32 cellular contexts compared by ENCODE assay signal in the genomic region with DNA sequence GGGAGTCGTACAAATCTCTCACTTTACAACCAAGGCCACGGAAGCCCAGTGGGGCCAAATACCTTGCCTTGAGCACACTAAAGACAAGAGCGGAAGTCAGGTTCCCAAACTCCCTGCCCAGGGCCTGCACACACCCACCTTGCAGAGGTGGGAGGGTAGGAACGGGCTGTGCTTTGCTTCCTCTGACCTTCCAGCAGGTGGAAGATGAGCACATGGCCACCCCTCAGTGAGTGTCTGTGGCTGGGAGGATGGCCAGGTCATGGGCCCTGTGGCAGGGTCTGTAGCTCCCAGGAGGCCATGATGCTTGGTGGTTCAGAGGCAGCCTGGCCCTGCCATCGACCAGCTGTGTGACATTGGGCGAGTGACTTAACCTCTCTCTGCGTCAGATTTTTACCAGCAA.
"Had no signal": no experiment of that assay in that cellular context is flagged by ENCODE, and none has a peak within 500 bp of the region (broad histone marks: within the 10 kb centered on the region; RNA-seq: fewer than 3 reads in every experiment).

No MANE protein-coding gene starts in this region.

- H3K27me3 ChIP-seq: ascending aorta, breast epithelium, cardiac muscle cell, colonic mucosa, esophagus squamous epithelium, gastroesophageal sphincter, heart right ventricle had no signal

- FAIRE-seq: endometrium, endothelial cell of umbilical vein had no signal

- H3K4me1 ChIP-seq: breast epithelium, colonic mucosa had no signal

- H3K9me3 ChIP-seq: ascending aorta, breast epithelium, colonic mucosa, esophagus squamous epithelium, gastroesophageal sphincter, heart right ventricle had no signal

- H3K36me3 ChIP-seq: ascending aorta, breast epithelium, cardiac muscle cell, colonic mucosa, esophagus squamous epithelium, gastroesophageal sphincter, heart right ventricle, WERI-Rb-1 had no signal

- DNase-seq: activated CD4-positive, alpha-beta memory T cell treated with anti-CD3 and anti-CD28 coated beads for 36 hours; activated CD4-positive, alpha-beta T cell treated with anti-CD3 and anti-CD28 coated beads for 36 hours; activated CD4-positive, alpha-beta T cell treated with anti-CD3 and anti-CD28 coated beads, Interleukin-2, amount 10 ng/mL, durations not matched to agents 24 days and 14 days; activated CD4-positive, CD25-positive, alpha-beta regulatory T cell; activated CD4-positive, CD25-positive, alpha-beta regulatory T cell treated with anti-CD3 and anti-CD28 coated beads, Interleukin-2, amount 50 U/mL, for 72 hours; activated CD8-positive, alpha-beta memory T cell treated with anti-CD3 and anti-CD28 coated beads, Interleukin-2, amount 50 U/mL, for 4 hours; activated CD8-positive, alpha-beta T cell treated with anti-CD3 and anti-CD28 coated beads, Interleukin-2, amount 10 ng/mL, durations not matched to agents 7 days and 5 days; activated gamma-delta T cell; activated naive CD4-positive, alpha-beta T cell; activated naive CD4-positive, alpha-beta T cell treated with anti-CD3 and anti-CD28 coated beads, Interleukin-2, amount 10 ng/mL, durations not matched to agents 7 days and 5 days; activated naive CD8-positive, alpha-beta T cell treated with anti-CD3 and anti-CD28 coated beads, Interleukin-2, amount 10 ng/mL, durations not matched to agents 7 days and 5 days; activated T-cell treated with anti-CD3 and anti-CD28 coated beads, Interleukin-2, amount 50 U/mL, for 1 hour; activated T-cell treated with anti-CD3 and anti-CD28 coated beads, Interleukin-2, amount 50 U/mL, for 48 hours; central memory CD4-positive, alpha-beta T cell; cerebellar nuclear complex; colonic mucosa; effector CD8-positive, alpha-beta T cell; esophagus squamous epithelium; foreskin melanocyte; heart right ventricle; T-helper 17 cell; T1000; WERI-Rb-1 had no signal

- H3K4me3 ChIP-seq: ascending aorta, breast epithelium, cardiac muscle cell, colonic mucosa, esophagus squamous epithelium, gastroesophageal sphincter, heart right ventricle had no signal

- ATAC-seq: activated CD4-positive, alpha-beta T cell treated with anti-CD3 and anti-CD28 coated beads for 36 hours; activated CD8-positive, alpha-beta memory T cell treated with anti-CD3 and anti-CD28 coated beads, Interleukin-2, amount 10 ng/mL, durations not matched to agents 7 days and 5 days; activated CD8-positive, alpha-beta T cell treated with anti-CD3 and anti-CD28 coated beads, Interleukin-2, amount 10 ng/mL, durations not matched to agents 7 days and 5 days; activated naive CD4-positive, alpha-beta T cell treated with anti-CD3 and anti-CD28 coated beads, Interleukin-2, amount 50 U/mL, for 72 hours; gastroesophageal sphincter; heart right ventricle; T-helper 17 cell had no signal

- H3K27ac ChIP-seq: ascending aorta, breast epithelium, cardiac muscle cell, colonic mucosa, epithelial cell of prostate, esophagus squamous epithelium, gastroesophageal sphincter, heart right ventricle, WERI-Rb-1 had no signal
